ENCODE assay signal across 18 cellular contexts in genomic region chr20:17673082-17673481, GRCh38. TPM values are rescaled to one million over a fixed set of nuclear protein-coding genes. Genes with fewer than 3 reads are reported as not detected.
DNase-seq lines count a peak whose midpoint lies in the region; ATAC-seq and TF ChIP-seq lines count a peak whose summit lies in the region.
"Had no signal": no experiment of that assay in that cellular context is flagged by ENCODE, and none has a peak within 500 bp of the region (broad histone marks: within the 10 kb centered on the region; RNA-seq: fewer than 3 reads in every experiment).

No MANE protein-coding gene starts in this region.

- H3K27ac ChIP-seq in RWPE2 (ENCODE audit: poor library complexity, severe bottlenecking) (no peak overlapping the region), gastrocnemius medialis (no peak overlapping the region)

- H3K4me3 ChIP-seq in RWPE2 (ENCODE audit: severe bottlenecking) = no peak overlapping the region
- H3K4me3 ChIP-seq in mucosa of descending colon = no peak overlapping the region
- H3K4me3 ChIP-seq in gastrocnemius medialis = no peak overlapping the region

- DNase-seq in RWPE2 (ENCODE audit: low spot score) (peak; percentile 23), mucosa of descending colon (no peak), NCI-H1105 (lab: John Stamatoyannopoulos, UW) (no peak), DMS53 (lab: John Stamatoyannopoulos, UW) (no peak), gastrocnemius medialis (no peak), T-helper 17 cell (no peak)
- DNase-seq: C1 segment of cervical spinal cord; CD8-positive, alpha-beta T cell; COR-L47; DMS153; DND-41; GDM1; HCEC 1CT; HFFc6 had no signal

- intact Hi-C loops in dendritic cell treated with granulocyte-macrophage colony-stimulating factor and Interleukin-4, amounts not matched to agents 40 ng/mL and 50 ng/mL, for 4 days (cut with micrococcal nuclease) = no loop called here
- intact Hi-C loops in mucosa of descending colon (cut with DNase I, micrococcal nuclease) (no loop called here), gastrocnemius medialis (cut with DNase I; ENCODE audit: low total_unique reads) (no loop called here)

- H3K9me3 ChIP-seq in RWPE2 (ENCODE audit: severe bottlenecking) = no peaks in the 10 kb centered on the region
- no peaks in the 10 kb centered on the region for H3K9me3 ChIP-seq in mucosa of descending colon
- no peaks in the 10 kb centered on the region for H3K9me3 ChIP-seq in gastrocnemius medialis
- H3K9me3 ChIP-seq in T-helper 17 cell (ENCODE audit: control insufficient read depth, low read length, poor library complexity, severe bottlenecking) = no peaks in the 10 kb centered on the region

- no peak overlapping the region for H3K4me3 Mint-ChIP-seq in dendritic cell treated with granulocyte-macrophage colony-stimulating factor and Interleukin-4, amounts not matched to agents 40 ng/mL and 50 ng/mL, for 4 days
- no peak overlapping the region for H3K4me3 Mint-ChIP-seq in T-helper 17 cell
- H3K4me3 Mint-ChIP-seq: B cell; CD8-positive, alpha-beta T cell; HFFc6 had no signal

- no peaks in the 10 kb centered on the region for H3K9me3 Mint-ChIP-seq in dendritic cell treated with granulocyte-macrophage colony-stimulating factor and Interleukin-4, amounts not matched to agents 40 ng/mL and 50 ng/mL, for 4 days
- H3K9me3 Mint-ChIP-seq: CD8-positive, alpha-beta T cell; HFFc6 had no signal

- H3K4me1 Mint-ChIP-seq in dendritic cell treated with granulocyte-macrophage colony-stimulating factor and Interleukin-4, amounts not matched to agents 40 ng/mL and 50 ng/mL, for 4 days (ENCODE audit: low read depth) = peaks cover 76% of the 10 kb centered on the region
- peaks cover 21% of the 10 kb centered on the region for H3K4me1 Mint-ChIP-seq in T-helper 17 cell

- no peak for TF ChIP-seq POLR2A in gastrocnemius medialis (IDR thresholded peaks at IDR 0.05)

- H3K4me1 ChIP-seq in RWPE2 (ENCODE audit: insufficient read depth, poor library complexity, severe bottlenecking) (no peaks in the 10 kb centered on the region), mucosa of descending colon (ENCODE audit: low read depth) (peaks cover 15% of the 10 kb centered on the region), gastrocnemius medialis (peaks cover 13 to 15% of the 10 kb centered on the region in 2 donors)

- H3K36me3 Mint-ChIP-seq in dendritic cell treated with granulocyte-macrophage colony-stimulating factor and Interleukin-4, amounts not matched to agents 40 ng/mL and 50 ng/mL, for 4 days (ENCODE audit: low read depth) = peaks cover 58% of the 10 kb centered on the region
- peaks cover 5% of the 10 kb centered on the region for H3K36me3 Mint-ChIP-seq in T-helper 17 cell (ENCODE audit: low read depth)

- H3K27me3 ChIP-seq in RWPE2 (ENCODE audit: insufficient read depth, poor library complexity, severe bottlenecking) (no peaks in the 10 kb centered on the region), gastrocnemius medialis (no peaks in the 10 kb centered on the region)

- no peak for ATAC-seq in RWPE2 (ENCODE audit: low read depth)
- ATAC-seq in mucosa of descending colon = peak; percentile 40
- ATAC-seq in gastrocnemius medialis = no peak
- ATAC-seq in T-helper 17 cell = no peak
- ATAC-seq: CD8-positive, alpha-beta T cell had no signal

- in situ Hi-C loops in gastrocnemius medialis (cut with MboI; ENCODE audit: low sequenced_read_pairs in 4 of 4) = loop anchor here in 2 of 4 donors (10.0 to 25.0 kb wide), 2 partner anchors 89 to 222 kb away; no protein-coding TSS in a partner anchor

- H3K36me3 ChIP-seq in RWPE2 (ENCODE audit: low read depth) (peaks cover 74% of the 10 kb centered on the region), mucosa of descending colon (ENCODE audit: low read depth) (peaks cover 8% of the 10 kb centered on the region), gastrocnemius medialis (no peaks in the 10 kb centered on the region)

- H3K27ac Mint-ChIP-seq in dendritic cell treated with granulocyte-macrophage colony-stimulating factor and Interleukin-4, amounts not matched to agents 40 ng/mL and 50 ng/mL, for 4 days = peak overlapping the region; percentile 62
- H3K27ac Mint-ChIP-seq in T-helper 17 cell = no peak overlapping the region
- H3K27ac Mint-ChIP-seq: B cell; CD8-positive, alpha-beta T cell had no signal

- no peaks in the 10 kb centered on the region for H3K27me3 Mint-ChIP-seq in dendritic cell treated with granulocyte-macrophage colony-stimulating factor and Interleukin-4, amounts not matched to agents 40 ng/mL and 50 ng/mL, for 4 days
- H3K27me3 Mint-ChIP-seq in T-helper 17 cell = no peaks in the 10 kb centered on the region
- H3K27me3 Mint-ChIP-seq: B cell had no signal

- TF ChIP-seq CTCF in RWPE2 (IDR thresholded peaks at IDR 0.05; ENCODE audit: poor library complexity, severe bottlenecking) (no peak), mucosa of descending colon (IDR thresholded peaks at IDR 0.05) (no peak), gastrocnemius medialis (IDR thresholded peaks at IDR 0.05 in 4 of 5, conservative IDR thresholded peaks at IDR 0.05 in 1 of 5) (no peak)

RNA-seq across cellular contexts. Expression of gene RRBP1, which starts 9.0 kb away (rescaled TPM):
- 100 to 1,000 TPM; 210 to 402 (median 377) TPM for total RNA-seq in mucosa of descending colon
- 10 to 100 TPM; 14.1 to 22.7 (median 17.9) TPM for total RNA-seq in gastrocnemius medialis
- total RNA-seq in T-helper 17 cell = 10 to 100 TPM; 31.4 to 37.8 TPM

RNA-seq across cellular contexts. Expression of gene BANF2, which starts 26.7 kb away (rescaled TPM):
- total RNA-seq in mucosa of descending colon = not detected
- total RNA-seq in gastrocnemius medialis = not detected
- not detected for total RNA-seq in T-helper 17 cell
- total RNA-seq: B cell; CD8-positive, alpha-beta T cell; H1; HFFc6; HT1080 had no signal

Comparison
In these comparisons a context has a peak if more than half of its experiments do, and no peak if none do; other contexts are left out.
1. RNA of gene RRBP1, which starts 9.0 kb away (total RNA-seq): 210 to 402 TPM in mucosa of descending colon; 31.4 to 37.8 TPM in T-helper 17 cell and 14.1 to 22.7 TPM in gastrocnemius medialis; every median in the first group is over 4 times any median in the second.